In the genomic region with DNA sequence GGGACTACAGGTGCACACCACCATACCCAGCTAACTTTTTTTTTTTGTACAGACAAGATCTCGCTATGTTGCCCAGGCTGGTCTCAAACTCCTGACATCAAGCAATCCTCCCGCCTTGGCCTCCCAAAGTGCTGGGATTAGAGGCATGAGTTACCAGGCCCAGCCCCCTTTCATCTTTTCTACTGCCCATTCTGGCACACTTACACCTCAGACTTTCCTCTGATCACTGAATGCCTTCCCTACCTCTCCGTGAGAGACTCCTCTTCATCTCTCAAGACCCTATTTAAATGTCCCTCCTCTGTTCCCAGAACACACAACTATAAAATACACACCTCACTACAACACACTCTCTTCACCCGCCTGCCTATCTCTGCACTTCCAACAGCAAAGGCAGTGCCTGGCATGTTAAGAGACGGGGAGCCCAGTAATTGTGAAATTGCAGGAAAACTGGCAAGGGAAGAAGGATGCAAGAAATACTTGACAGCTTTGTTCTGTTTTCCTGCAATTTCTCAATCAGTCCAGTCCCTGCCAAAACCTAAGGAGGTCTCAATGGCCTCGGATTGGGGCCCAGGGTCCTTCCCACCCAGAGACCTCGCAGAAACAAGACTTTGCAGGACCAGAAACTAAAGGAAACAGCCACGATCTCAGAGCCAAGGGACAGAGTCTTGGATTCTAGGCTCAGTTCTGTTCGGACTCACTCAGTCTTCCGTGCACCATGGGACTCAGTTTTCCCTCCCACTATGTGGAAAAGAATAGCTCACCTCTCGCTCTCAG, we compare ENCODE assay signal across 8 cellular contexts. TPM values are rescaled to one million over a fixed set of nuclear protein-coding genes. Genes with fewer than 3 reads are reported as not detected.
DNase-seq lines count a peak whose midpoint lies in the region; ATAC-seq and TF ChIP-seq lines count a peak whose summit lies in the region.

No MANE protein-coding gene starts in this region.

- peak overlapping the region; percentile 87 for H3K4me3 Mint-ChIP-seq in activated naive CD4-positive, alpha-beta T cell treated with anti-CD3 and anti-CD28 coated beads, Interleukin-2, amount 10 ng/mL, durations not matched to agents 7 days and 5 days
- H3K4me3 Mint-ChIP-seq in type B pancreatic cell: peak overlapping the region; percentile 94

- peaks cover 29% of the 10 kb centered on the region for H3K4me1 ChIP-seq in lower lobe of right lung

- no peaks in the 10 kb centered on the region for H3K27me3 Mint-ChIP-seq in activated naive CD4-positive, alpha-beta T cell treated with anti-CD3 and anti-CD28 coated beads, Interleukin-2, amount 10 ng/mL, durations not matched to agents 7 days and 5 days
- H3K27me3 Mint-ChIP-seq in type B pancreatic cell: no peaks in the 10 kb centered on the region

- ATAC-seq in lower lobe of right lung (no peak), HG02610 (IDR thresholded peaks at IDR 0.05; ENCODE audit: unreplicated experiment) (no peak)

- intact Hi-C loops in lower lobe of right lung (cut with DNase I): no loop called here

- no peak for DNase-seq in activated naive CD4-positive, alpha-beta T cell treated with anti-CD3 and anti-CD28 coated beads, Interleukin-2, amount 10 ng/mL, durations not matched to agents 7 days and 5 days
- no peak for DNase-seq in activated naive CD4-positive, alpha-beta T cell (lab: John Stamatoyannopoulos, UW)
- DNase-seq in amniotic epithelial cell (ENCODE audit: low read depth): peak; percentile 51
- no peak for DNase-seq in lower lobe of right lung
- DNase-seq in type B pancreatic cell (ENCODE audit: extremely low spot score, unreplicated experiment): peak; percentile 39
- no peak for DNase-seq in stimulated activated naive CD4-positive, alpha-beta T cell (lab: John Stamatoyannopoulos, UW)
- DNase-seq in NCI-H345 (lab: John Stamatoyannopoulos, UW): no peak

- peak overlapping the region; percentile 67 for H3K27ac Mint-ChIP-seq in activated naive CD4-positive, alpha-beta T cell treated with anti-CD3 and anti-CD28 coated beads, Interleukin-2, amount 10 ng/mL, durations not matched to agents 7 days and 5 days
- H3K27ac Mint-ChIP-seq in type B pancreatic cell: no peak overlapping the region

- H3K4me3 ChIP-seq in lower lobe of right lung: peak overlapping the region; percentile 91

- peak overlapping the region; percentile 80 for H3K27ac ChIP-seq in lower lobe of right lung

- H3K36me3 ChIP-seq in lower lobe of right lung: peaks cover 37% of the 10 kb centered on the region

- no peak for TF ChIP-seq CTCF in lower lobe of right lung (IDR thresholded peaks at IDR 0.05)
- TF ChIP-seq CTCF in type B pancreatic cell (conservative IDR thresholded peaks at IDR 0.05): no peak

- H3K36me3 Mint-ChIP-seq in activated naive CD4-positive, alpha-beta T cell treated with anti-CD3 and anti-CD28 coated beads, Interleukin-2, amount 10 ng/mL, durations not matched to agents 7 days and 5 days: peaks cover 21% of the 10 kb centered on the region
- no peaks in the 10 kb centered on the region for H3K36me3 Mint-ChIP-seq in type B pancreatic cell

- CTCF ChIA-PET in activated naive CD4-positive, alpha-beta T cell treated with anti-CD3 and anti-CD28 coated beads, Interleukin-2, amount 10 ng/mL, durations not matched to agents 7 days and 5 days (lab: Charles Lee): interaction anchor here (0.6 to 3.4 kb wide), 7 partner anchors 12 to 471 kb away, joined by 3 to 24 read pairs (median 4); partner anchors contain the start of genes ABHD14A and ABHD14B

- no peaks in the 10 kb centered on the region for H3K9me3 Mint-ChIP-seq in activated naive CD4-positive, alpha-beta T cell treated with anti-CD3 and anti-CD28 coated beads, Interleukin-2, amount 10 ng/mL, durations not matched to agents 7 days and 5 days
- H3K9me3 Mint-ChIP-seq in type B pancreatic cell: no peaks in the 10 kb centered on the region

- peaks cover 39% of the 10 kb centered on the region for H3K4me1 Mint-ChIP-seq in activated naive CD4-positive, alpha-beta T cell treated with anti-CD3 and anti-CD28 coated beads, Interleukin-2, amount 10 ng/mL, durations not matched to agents 7 days and 5 days
- H3K4me1 Mint-ChIP-seq in type B pancreatic cell (ENCODE audit: unreplicated experiment): peaks cover 17% of the 10 kb centered on the region

- no peaks in the 10 kb centered on the region for H3K27me3 ChIP-seq in lower lobe of right lung (ENCODE audit: low read depth)

- H3K9me3 ChIP-seq in lower lobe of right lung: no peaks in the 10 kb centered on the region

RNA-seq across cellular contexts. Expression of gene RRP9, which starts 0.9 kb away (rescaled TPM):
- total RNA-seq in lower lobe of right lung: 16.2 TPM
- total RNA-seq in type B pancreatic cell (ENCODE audit: low replicate concordance): 22.7 and 30.0 TPM in 2 replicates

RNA-seq across cellular contexts. Expression of gene PARP3, which starts 1.3 kb away (rescaled TPM):
- total RNA-seq in lower lobe of right lung (24.6 TPM), type B pancreatic cell (ENCODE audit: low replicate concordance) (4.2 and 6.6 TPM in 2 replicates)

RNA-seq across cellular contexts. Expression of gene GPR62, which starts 14.3 kb away (rescaled TPM):
- total RNA-seq in lower lobe of right lung (not detected), type B pancreatic cell (ENCODE audit: low replicate concordance) (0.17 TPM in 1 of 2 replicates, not detected in the other)

RNA-seq across cellular contexts. Expression of gene PCBP4, which starts 26.4 kb away (rescaled TPM):
- total RNA-seq in lower lobe of right lung: 24.6 TPM
- 74.8 and 91.9 TPM in 2 replicates for total RNA-seq in type B pancreatic cell (ENCODE audit: low replicate concordance)

RNA-seq across cellular contexts. Expression of gene ABHD14B, which starts 33.0 kb away (rescaled TPM):
- 48.8 TPM for total RNA-seq in lower lobe of right lung
- total RNA-seq in type B pancreatic cell (ENCODE audit: low replicate concordance): 22.1 and 27.2 TPM in 2 replicates

Comparison
In these comparisons a context has a peak if more than half of its experiments do, and no peak if none do; other contexts are left out.
1. DNase-seq: peak in amniotic epithelial cell (single experiment) and type B pancreatic cell (single experiment); none in activated naive CD4-positive, alpha-beta T cell treated with anti-CD3 and anti-CD28 coated beads, Interleukin-2, amount 10 ng/mL, durations not matched to agents 7 days and 5 days (single experiment), activated naive CD4-positive, alpha-beta T cell (0 of 4), lower lobe of right lung (single experiment), stimulated activated naive CD4-positive, alpha-beta T cell (0 of 6) and NCI-H345 (single experiment).